ENCODE assay signal across 19 cellular contexts in the genomic region with DNA sequence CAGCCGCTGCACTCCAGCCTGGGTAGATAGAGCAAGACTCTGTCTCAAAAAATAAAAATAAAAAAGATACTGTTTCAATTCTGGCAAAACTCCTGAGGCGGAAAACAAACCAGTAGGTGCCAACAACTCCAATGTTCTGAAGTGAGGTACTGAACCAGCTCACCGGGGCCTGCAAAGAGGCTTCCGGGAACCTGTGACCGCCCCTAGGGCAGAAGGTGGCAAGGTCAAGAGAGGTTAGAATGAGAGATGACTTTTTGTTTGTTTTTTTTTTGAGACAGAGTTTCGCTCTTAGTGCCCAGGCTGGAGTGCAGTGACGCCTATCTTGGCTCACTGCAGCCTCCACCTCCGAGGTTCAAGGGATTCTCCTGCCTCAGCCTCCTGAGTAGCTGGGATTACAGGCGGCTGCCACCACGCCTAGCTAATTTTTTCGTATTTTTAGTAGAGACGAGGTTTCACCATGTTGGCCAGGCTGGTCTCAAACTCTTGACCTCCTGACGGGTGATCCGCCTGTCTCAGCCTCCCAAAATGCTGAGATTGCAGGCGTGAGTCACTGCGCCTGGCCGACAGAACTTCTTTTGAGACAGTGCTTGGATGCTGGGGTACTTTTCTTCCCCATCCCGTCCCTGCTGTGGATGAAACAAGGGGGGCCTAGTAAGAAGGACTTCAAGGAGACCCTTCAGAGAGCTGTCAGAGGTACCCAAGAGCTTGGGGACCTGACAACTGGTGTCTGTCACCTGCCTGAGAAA.
"Had no signal": no experiment of that assay in that cellular context is flagged by ENCODE, and none has a peak within 500 bp of the region (broad histone marks: within the 10 kb centered on the region; RNA-seq: fewer than 3 reads in every experiment).

No MANE protein-coding gene starts in this region.

- ATAC-seq: esophagus mucosa; naive thymus-derived CD8-positive, alpha-beta T cell; right cardiac atrium; stimulated activated effector memory CD8-positive, alpha-beta T cell treated with anti-CD3 and anti-CD28 coated beads, Interleukin-12 subunit alpha, Interleukin-12 subunit beta, amount 100 ng/mL, for 72 hours; stimulated activated naive CD8-positive, alpha-beta T cell treated with anti-CD3 and anti-CD28 coated beads, Interleukin-15, amount 100 ng/mL, for 72 hours had no signal

- H3K36me3 Mint-ChIP-seq: activated naive CD8-positive, alpha-beta T cell; naive thymus-derived CD8-positive, alpha-beta T cell; stimulated activated effector memory CD8-positive, alpha-beta T cell treated with anti-CD3 and anti-CD28 coated beads, Interleukin-12 subunit alpha, Interleukin-12 subunit beta, amount 100 ng/mL, for 72 hours had no signal

- H3K4me1 Mint-ChIP-seq: activated CD4-positive, alpha-beta T cell treated with anti-CD3 and anti-CD28 coated beads, Interleukin-2, amount 10 ng/mL, durations not matched to agents 7 days and 5 days; naive thymus-derived CD8-positive, alpha-beta T cell; stimulated activated effector memory CD8-positive, alpha-beta T cell treated with anti-CD3 and anti-CD28 coated beads, Interleukin-12 subunit alpha, Interleukin-12 subunit beta, amount 100 ng/mL, for 72 hours; stimulated activated naive CD8-positive, alpha-beta T cell treated with anti-CD3 and anti-CD28 coated beads, Interleukin-15, amount 100 ng/mL, for 72 hours had no signal

- H3K27ac ChIP-seq: adrenal gland had no signal

- H3K4me3 ChIP-seq: adrenal gland, skin epidermis, upper lobe of left lung had no signal

- H3K36me3 ChIP-seq: adrenal gland, ascending aorta, upper lobe of left lung had no signal

- H3K27me3 Mint-ChIP-seq: activated naive CD8-positive, alpha-beta T cell; naive thymus-derived CD8-positive, alpha-beta T cell; stimulated activated naive CD8-positive, alpha-beta T cell treated with anti-CD3 and anti-CD28 coated beads, Interleukin-15, amount 100 ng/mL, for 72 hours had no signal

- H3K9me3 Mint-ChIP-seq: activated CD4-positive, alpha-beta T cell treated with anti-CD3 and anti-CD28 coated beads, Interleukin-2, amount 10 ng/mL, durations not matched to agents 7 days and 5 days; naive thymus-derived CD8-positive, alpha-beta T cell; stimulated activated effector memory CD8-positive, alpha-beta T cell treated with anti-CD3 and anti-CD28 coated beads, Interleukin-12 subunit alpha, Interleukin-12 subunit beta, amount 100 ng/mL, for 72 hours; stimulated activated naive CD8-positive, alpha-beta T cell treated with anti-CD3 and anti-CD28 coated beads, Interleukin-15, amount 100 ng/mL, for 72 hours had no signal

- H3K9me3 ChIP-seq: adrenal gland, ascending aorta, upper lobe of left lung had no signal

- H3K27ac Mint-ChIP-seq: activated CD4-positive, alpha-beta T cell treated with anti-CD3 and anti-CD28 coated beads, Interleukin-2, amount 10 ng/mL, durations not matched to agents 7 days and 5 days; activated naive CD8-positive, alpha-beta T cell; naive thymus-derived CD8-positive, alpha-beta T cell; stimulated activated effector memory CD8-positive, alpha-beta T cell treated with anti-CD3 and anti-CD28 coated beads, Interleukin-12 subunit alpha, Interleukin-12 subunit beta, amount 100 ng/mL, for 72 hours had no signal

- H3K4me3 Mint-ChIP-seq: activated CD4-positive, alpha-beta T cell treated with anti-CD3 and anti-CD28 coated beads, Interleukin-2, amount 10 ng/mL, durations not matched to agents 7 days and 5 days; activated naive CD8-positive, alpha-beta T cell; naive thymus-derived CD8-positive, alpha-beta T cell; stimulated activated effector memory CD8-positive, alpha-beta T cell treated with anti-CD3 and anti-CD28 coated beads, Interleukin-12 subunit alpha, Interleukin-12 subunit beta, amount 100 ng/mL, for 72 hours; stimulated activated naive CD8-positive, alpha-beta T cell treated with anti-CD3 and anti-CD28 coated beads, Interleukin-15, amount 100 ng/mL, for 72 hours had no signal

- H3K27me3 ChIP-seq: adrenal gland, ascending aorta, upper lobe of left lung had no signal

- DNase-seq: activated CD4-positive, alpha-beta T cell treated with anti-CD3 and anti-CD28 coated beads, Interleukin-2, amount 10 ng/mL, durations not matched to agents 7 days and 5 days; activated T-cell treated with anti-CD3 and anti-CD28 coated beads, Interleukin-2, amount 50 U/mL, for 1 hour; adrenal gland; central memory CD4-positive, alpha-beta T cell; effector memory CD4-positive, alpha-beta T cell; foreskin melanocyte; hypothalamus; left ventricle myocardium superior; mesendoderm; naive thymus-derived CD8-positive, alpha-beta T cell; stimulated activated CD4-positive, alpha-beta T cell treated with anti-CD3 and anti-CD28 coated beads, Interleukin-2, amount 100 ng/mL, for 24 hours; stimulated activated naive CD8-positive, alpha-beta T cell treated with anti-CD3 and anti-CD28 coated beads, Interleukin-15, amount 100 ng/mL, for 72 hours; upper lobe of left lung had no signal
